ENCODE assay signal across 8 cellular contexts in the genomic region with DNA sequence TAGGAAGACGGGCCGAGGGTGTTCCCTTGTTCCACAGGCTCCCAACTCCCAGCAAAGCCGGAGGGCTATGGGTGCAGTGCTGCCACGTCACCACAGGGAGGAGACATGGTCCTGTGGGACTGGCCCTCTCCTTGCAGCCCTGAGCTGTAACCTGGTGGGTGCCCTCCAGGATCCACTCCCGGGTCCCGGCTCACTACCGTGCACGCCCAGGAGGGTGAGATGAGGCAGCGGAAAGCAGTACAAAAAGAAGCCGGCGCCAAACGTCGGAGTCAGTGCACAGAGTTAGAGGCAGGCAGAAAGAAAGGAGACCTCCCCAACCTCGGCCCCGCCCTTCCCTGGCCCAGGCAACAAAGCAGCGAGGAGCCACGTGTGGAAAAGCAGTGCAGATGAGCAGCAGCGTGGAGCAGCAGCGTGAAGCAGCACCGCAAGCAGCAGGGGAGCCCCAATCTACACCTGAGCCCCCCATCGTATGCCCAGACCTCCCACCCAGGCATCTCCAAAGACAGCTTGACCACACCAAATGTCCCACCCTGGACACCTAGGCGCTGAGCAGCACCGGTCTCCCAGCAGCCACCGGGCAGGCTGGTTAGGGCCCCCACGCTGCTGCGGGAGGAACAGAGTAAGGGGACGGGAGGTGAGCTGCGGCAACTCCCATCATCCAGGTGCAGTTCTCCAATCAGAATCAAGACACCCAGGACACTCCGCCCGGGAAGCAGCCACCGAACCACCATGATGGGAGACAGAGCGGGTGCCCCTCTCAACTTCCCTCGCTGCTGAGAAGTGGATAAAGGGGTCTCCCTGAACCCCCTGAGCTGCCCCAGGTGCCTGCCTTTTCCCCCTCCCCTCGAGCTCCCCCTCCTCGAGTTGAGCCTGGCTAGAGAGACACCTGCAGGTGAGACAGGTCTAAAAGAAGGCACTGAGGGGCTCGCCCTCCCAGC. TPM values are rescaled to one million over a fixed set of nuclear protein-coding genes. Genes with fewer than 3 reads are reported as not detected.
DNase-seq lines count a peak whose midpoint lies in the region; ATAC-seq and TF ChIP-seq lines count a peak whose summit lies in the region.

No MANE protein-coding gene starts in this region.

- peak; percentile 82 for ATAC-seq in CD4-positive, alpha-beta T cell (ENCODE audit: poor library complexity)
- ATAC-seq in GM19372 (IDR thresholded peaks at IDR 0.05; ENCODE audit: low read depth, unreplicated experiment) (peak; percentile 88), HG03457 (IDR thresholded peaks at IDR 0.05; ENCODE audit: unreplicated experiment) (peak; percentile 82)

- CTCF ChIA-PET in CD4-positive, alpha-beta T cell (lab: Charles Lee): interaction anchor here (0.6 to 2.8 kb wide), 17 partner anchors 11 to 233 kb away, joined by 3 to 20 read pairs (median 6); a partner anchor contains a TSS

- intact Hi-C loops in CD4-positive, alpha-beta T cell (cut with DNase I, micrococcal nuclease): loop anchor here (1.0 to 5.0 kb wide), 7 partner anchors 17 to 211 kb away; no protein-coding TSS in a partner anchor

- no peaks in the 10 kb centered on the region for H3K27me3 Mint-ChIP-seq in CD4-positive, alpha-beta T cell
- peaks cover 8% of the 10 kb centered on the region for H3K27me3 Mint-ChIP-seq in nephron (ENCODE audit: low read depth)
- H3K27me3 Mint-ChIP-seq in stimulated activated naive CD8-positive, alpha-beta T cell treated with anti-CD3 and anti-CD28 coated beads, Interleukin-15, Interleukin-2, amounts not matched to agents 100 ng/mL and 50 ng/mL, for 24 hours: no peaks in the 10 kb centered on the region

- no peak overlapping the region for H3K27ac ChIP-seq in CD4-positive, alpha-beta T cell (ENCODE audit: low read depth, low read length)

- peak overlapping the region; percentile 24 for H3K4me3 ChIP-seq in epithelial cell of proximal tubule (ENCODE audit: low read depth, low read length)

- peak overlapping the region; percentile 83 for H3K4me3 Mint-ChIP-seq in CD4-positive, alpha-beta T cell
- H3K4me3 Mint-ChIP-seq in nephron: peak overlapping the region in 1 of 3 experiments; percentile 50
- peak overlapping the region; percentile 73 for H3K4me3 Mint-ChIP-seq in stimulated activated naive CD8-positive, alpha-beta T cell treated with anti-CD3 and anti-CD28 coated beads, Interleukin-15, Interleukin-2, amounts not matched to agents 100 ng/mL and 50 ng/mL, for 24 hours

- POLR2A ChIA-PET in CD4-positive, alpha-beta T cell (lab: Charles Lee): interaction anchor here (0.5 to 2.7 kb wide), 11 partner anchors 18 to 296 kb away, joined by 3 to 48 read pairs (median 5); a partner anchor contains a TSS

- H3K36me3 Mint-ChIP-seq in CD4-positive, alpha-beta T cell (ENCODE audit: low read depth): peaks cover 37% of the 10 kb centered on the region
- H3K36me3 Mint-ChIP-seq in nephron (ENCODE audit: low read depth): peaks cover 12% of the 10 kb centered on the region
- peaks cover 25% of the 10 kb centered on the region for H3K36me3 Mint-ChIP-seq in stimulated activated naive CD8-positive, alpha-beta T cell treated with anti-CD3 and anti-CD28 coated beads, Interleukin-15, Interleukin-2, amounts not matched to agents 100 ng/mL and 50 ng/mL, for 24 hours (ENCODE audit: low read depth)

- peak; percentile 89 for TF ChIP-seq CTCF in CD4-positive, alpha-beta T cell (IDR thresholded peaks at IDR 0.05)
- TF ChIP-seq CTCF in epithelial cell of proximal tubule (conservative IDR thresholded peaks at IDR 0.05; ENCODE audit: low read depth, low read length) (peak; percentile 82), nephron (IDR thresholded peaks at IDR 0.05; ENCODE audit: unreplicated experiment in 3 of 3) (peak; percentile 83 to 90 (median 89))

- H3K4me1 Mint-ChIP-seq in CD4-positive, alpha-beta T cell (ENCODE audit: low read depth): peaks cover 28% of the 10 kb centered on the region
- H3K4me1 Mint-ChIP-seq in nephron: peaks cover 5% of the 10 kb centered on the region
- peaks cover 41% of the 10 kb centered on the region for H3K4me1 Mint-ChIP-seq in stimulated activated naive CD8-positive, alpha-beta T cell treated with anti-CD3 and anti-CD28 coated beads, Interleukin-15, Interleukin-2, amounts not matched to agents 100 ng/mL and 50 ng/mL, for 24 hours (ENCODE audit: low read depth)

- peak; percentile 44 to 76 (median 62) for DNase-seq in CD4-positive, alpha-beta T cell
- peak; percentile 97 for DNase-seq in NCI-H526 treated with DMSO at 0.1 percent for 48 hours (lab: John Stamatoyannopoulos, UW)
- DNase-seq in activated CD8-positive, alpha-beta memory T cell treated with anti-CD3 and anti-CD28 coated beads, Interleukin-2, amount 50 U/mL, for 4 hours: peak; percentile 69
- DNase-seq in epithelial cell of proximal tubule (ENCODE audit: low read depth): no peak

- no peaks in the 10 kb centered on the region for H3K9me3 ChIP-seq in CD4-positive, alpha-beta T cell (ENCODE audit: control insufficient read depth, low read length)

- no peaks in the 10 kb centered on the region for H3K27me3 ChIP-seq in CD4-positive, alpha-beta T cell (ENCODE audit: control insufficient read depth, insufficient read depth, low read length)

- no peaks in the 10 kb centered on the region for H3K9me3 Mint-ChIP-seq in CD4-positive, alpha-beta T cell
- no peaks in the 10 kb centered on the region for H3K9me3 Mint-ChIP-seq in nephron
- no peaks in the 10 kb centered on the region for H3K9me3 Mint-ChIP-seq in stimulated activated naive CD8-positive, alpha-beta T cell treated with anti-CD3 and anti-CD28 coated beads, Interleukin-15, Interleukin-2, amounts not matched to agents 100 ng/mL and 50 ng/mL, for 24 hours

- peak overlapping the region; percentile 89 for H3K27ac Mint-ChIP-seq in CD4-positive, alpha-beta T cell
- no peak overlapping the region for H3K27ac Mint-ChIP-seq in nephron
- H3K27ac Mint-ChIP-seq in stimulated activated naive CD8-positive, alpha-beta T cell treated with anti-CD3 and anti-CD28 coated beads, Interleukin-15, Interleukin-2, amounts not matched to agents 100 ng/mL and 50 ng/mL, for 24 hours: peak overlapping the region; percentile 93

RNA-seq across cellular contexts. Expression of a gene that starts 28.8 kb away (rescaled TPM):
- 10 to 100 TPM; 24.3 to 27.4 TPM for total RNA-seq in CD4-positive, alpha-beta T cell
- total RNA-seq in epithelial cell of proximal tubule: 0.22 and 1.0 TPM in 2 replicates

Comparison
In these comparisons a context has a peak if more than half of its experiments do, and no peak if none do; other contexts are left out.
1. H3K27ac Mint-ChIP-seq: peak in CD4-positive, alpha-beta T cell (single experiment) and stimulated activated naive CD8-positive, alpha-beta T cell treated with anti-CD3 and anti-CD28 coated beads, Interleukin-15, Interleukin-2, amounts not matched to agents 100 ng/mL and 50 ng/mL, for 24 hours (single experiment); none in nephron (0 of 3).
2. RNA of a gene that starts 28.8 kb away (total RNA-seq): 24.3 to 27.4 TPM in CD4-positive, alpha-beta T cell; 0.22 to 1.0 TPM in epithelial cell of proximal tubule; every median in the first group is over 10 times any median in the second.
3. Peak in every context shown above with its lines, with median percentiles within 50 percentile points of each other: ATAC-seq and CTCF ChIP-seq.